ENCODE assay signal across 10 cellular contexts in the genomic region with DNA sequence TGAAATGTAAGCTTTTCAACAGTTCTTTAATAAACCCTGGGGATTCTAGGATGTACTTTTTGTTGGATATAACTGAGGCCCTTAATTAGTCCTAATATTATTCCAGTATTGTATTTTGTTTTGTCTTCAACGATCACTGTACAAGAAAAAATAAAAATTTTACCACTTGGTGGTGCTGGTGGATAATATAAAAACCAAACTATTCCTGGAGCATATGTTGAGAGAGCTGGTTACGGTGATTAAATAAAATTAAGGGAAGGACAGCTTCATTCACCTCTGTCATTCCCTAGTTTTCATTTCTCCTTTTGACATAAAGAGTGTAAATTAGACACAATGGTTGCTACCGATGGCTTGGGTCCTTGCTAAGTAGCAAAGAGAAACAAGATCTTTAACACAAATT.
DNase-seq lines count a peak whose midpoint lies in the region; ATAC-seq, FAIRE-seq and TF ChIP-seq lines count a peak whose summit lies in the region.
"Had no signal": no experiment of that assay in that cellular context is flagged by ENCODE, and none has a peak within 500 bp of the region (broad histone marks: within the 10 kb centered on the region; RNA-seq: fewer than 3 reads in every experiment).

No MANE protein-coding gene starts in this region.

- H3K4me3 ChIP-seq in ACC112 (ENCODE audit: low read depth, low read length) (peak overlapping the region; percentile 76), fibroblast of mammary gland (ENCODE audit: control insufficient read depth, low read depth, low read length) (no peak overlapping the region)
- H3K4me3 ChIP-seq: ovary had no signal

- no peaks in the 10 kb centered on the region for H3K4me1 Mint-ChIP-seq in CD4-positive, alpha-beta T cell (ENCODE audit: low read depth)

- POLR2A ChIA-PET in CD4-positive, alpha-beta T cell (lab: Charles Lee) = no interaction called here

- ATAC-seq in CD4-positive, alpha-beta T cell (ENCODE audit: poor library complexity) = no peak

- FAIRE-seq in GM12891 (lab: Jason Lieb, UNC) = no peak

- H3K36me3 Mint-ChIP-seq in CD4-positive, alpha-beta T cell (ENCODE audit: low read depth) = no peaks in the 10 kb centered on the region

- H3K79me2 ChIP-seq in ACC112 (ENCODE audit: control insufficient read depth, insufficient read depth, low read length, unreplicated experiment) = no peaks in the 10 kb centered on the region

- H3K36me3 ChIP-seq in ACC112 (ENCODE audit: insufficient read depth, low read length) = no peaks in the 10 kb centered on the region
- H3K36me3 ChIP-seq: ovary had no signal

- TF ChIP-seq CTCF in fibroblast of mammary gland (conservative IDR thresholded peaks at IDR 0.05; ENCODE audit: control insufficient read depth, insufficient read depth, low read depth, low read length) = no peak
- no peak for TF ChIP-seq CTCF in CD4-positive, alpha-beta T cell (IDR thresholded peaks at IDR 0.05)

- H3K27me3 ChIP-seq in ACC112 (ENCODE audit: insufficient read depth, low read length) = no peaks in the 10 kb centered on the region
- H3K27me3 ChIP-seq in CD4-positive, alpha-beta T cell (ENCODE audit: control insufficient read depth, insufficient read depth, low read length) = no peaks in the 10 kb centered on the region
- H3K27me3 ChIP-seq: ovary had no signal

- no peaks in the 10 kb centered on the region for H3K9me3 ChIP-seq in CD4-positive, alpha-beta T cell (ENCODE audit: control insufficient read depth, low read length)
- H3K9me3 ChIP-seq: ovary had no signal

- TF ChIP-seq POLR2A in GM12891 (IDR thresholded peaks at IDR 0.05; ENCODE audit: low read depth, low read length) = no peak

- DNase-seq in KBM-7 (peak; percentile 46), OCI-M2 (lab: John Stamatoyannopoulos, UW; ENCODE audit: unreplicated experiment) (peak; percentile 21), fibroblast of mammary gland (ENCODE audit: low read depth) (peak; percentile 1), cortex of kidney (lab: John Stamatoyannopoulos, UW) (no peak), GM12891 (ENCODE audit: insufficient read length, low spot score) (no peak), NCI-H2029 (lab: John Stamatoyannopoulos, UW) (no peak)
- no peak for DNase-seq in CD4-positive, alpha-beta T cell
- DNase-seq: ovary, T-helper 2 cell had no signal

- H2AFZ ChIP-seq in ACC112 (ENCODE audit: low read length, unreplicated experiment) = peak overlapping the region; percentile 21

- H3K4me1 ChIP-seq in ACC112 (ENCODE audit: control insufficient read depth, insufficient read depth, low read length, unreplicated experiment) = no peaks in the 10 kb centered on the region

- H3K27me3 Mint-ChIP-seq in CD4-positive, alpha-beta T cell = no peaks in the 10 kb centered on the region

- H3K9me3 Mint-ChIP-seq in CD4-positive, alpha-beta T cell = peaks cover 2% of the 10 kb centered on the region

- no peak overlapping the region for H3K4me3 Mint-ChIP-seq in CD4-positive, alpha-beta T cell

- CTCF ChIA-PET in CD4-positive, alpha-beta T cell (lab: Charles Lee) = no interaction called here

- in situ Hi-C loops in KBM-7 (cut with MboI; ENCODE audit: low pct_unique_long_range_greater_than_20kb, low sequenced_read_pairs) = no loop called here

- intact Hi-C loops in CD4-positive, alpha-beta T cell (cut with DNase I, micrococcal nuclease) = no loop called here

- H3K27ac ChIP-seq in ACC112 (ENCODE audit: low read depth, low read length) = no peak overlapping the region
- no peak overlapping the region for H3K27ac ChIP-seq in CD4-positive, alpha-beta T cell (ENCODE audit: low read depth, low read length)
- H3K27ac ChIP-seq: ovary had no signal

- H3K27ac Mint-ChIP-seq in CD4-positive, alpha-beta T cell = no peak overlapping the region

TF ChIP-seq in GM12891, 5 proteins besides CTCF, POLR2A, EP300 and RAD21:
- TF ChIP-seq POU2F2 (IDR thresholded peaks at IDR 0.05; ENCODE audit: low read depth, low read length) (no peak), POLR2AphosphoS5 (IDR thresholded peaks at IDR 0.05; ENCODE audit: low read depth, low read length) (no peak), SPI1 (IDR thresholded peaks at IDR 0.05; ENCODE audit: low read depth, low read length) (no peak), TAF1 (IDR thresholded peaks at IDR 0.05; ENCODE audit: low read depth, low read length) (no peak), PAX5 (IDR thresholded peaks at IDR 0.05; ENCODE audit: insufficient read depth, low read length, severe bottlenecking) (no peak)

Comparison
In these comparisons a context has a peak if more than half of its experiments do, and no peak if none do; other contexts are left out.
1. DNase-seq: peak in KBM-7 (single experiment), OCI-M2 (single experiment) and fibroblast of mammary gland (single experiment); none in cortex of kidney (single experiment), GM12891 (single experiment), CD4-positive, alpha-beta T cell (0 of 10) and NCI-H2029 (single experiment).